In genomic region chr12:83343767-83344166, GRCh38 we compare ENCODE assay signal across 31 cellular contexts.
A peak's percentile ranks its signal among the peaks of the same experiment; 100 is the strongest.
DNase-seq lines count a peak whose midpoint lies in the region; ATAC-seq, FAIRE-seq and TF ChIP-seq lines count a peak whose summit lies in the region.
"Had no signal": no experiment of that assay in that cellular context is flagged by ENCODE, and none has a peak within 500 bp of the region (broad histone marks: within the 10 kb centered on the region; RNA-seq: fewer than 3 reads in every experiment).

No MANE protein-coding gene starts in this region.

- TF ChIP-seq CTCF in liver (IDR thresholded peaks at IDR 0.05; ENCODE audit: low read depth, low read length, missing input control) (no peak), HepG2 (CRISPR knock-in tag; IDR thresholded peaks at IDR 0.05) (no peak), endothelial cell of umbilical vein (IDR thresholded peaks at IDR 0.05; ENCODE audit: extremely low read depth in 1 of 2, insufficient read depth in 1 of 2, low read depth in 1 of 2, low read length in 2 of 2) (no peak)

- H4K20me1 ChIP-seq in HepG2 (ENCODE audit: insufficient read depth, low read length): no peaks in the 10 kb centered on the region
- no peaks in the 10 kb centered on the region for H4K20me1 ChIP-seq in endothelial cell of umbilical vein (replicated peaks; ENCODE audit: control insufficient read depth, extremely low read depth, insufficient read depth, low read length)
- H4K20me1 ChIP-seq: BLaER1; BLaER1 treated with 17β-estradiol and CSF1 and Interleukin-3, amounts not matched to agents 10 nM and 100 nM had no signal

- BruUV-seq in HepG2 (replicated peaks; lab: Mats Ljungman, UMichigan): no TSS peak
- BruUV-seq in endothelial cell of umbilical vein (replicated peaks; lab: Mats Ljungman, UMichigan): no TSS peak

- H2AFZ ChIP-seq in HepG2 (ENCODE audit: low read length) (no peak overlapping the region), endothelial cell of umbilical vein (ENCODE audit: low read depth, low read length) (no peak overlapping the region)

- H3K36me3 ChIP-seq in liver (ENCODE audit: control insufficient read depth in 4 of 4, insufficient read depth in 3 of 4, low read depth in 1 of 4, low read length in 3 of 4) (no peaks in the 10 kb centered on the region), HepG2 (replicated peaks in 1 of 2; ENCODE audit: control insufficient read depth in 1 of 2, insufficient read depth in 2 of 2, low read length in 2 of 2) (no peaks in the 10 kb centered on the region), endothelial cell of umbilical vein (ENCODE audit: control insufficient read depth in 2 of 2, extremely low read depth in 1 of 2, insufficient read depth in 2 of 2, low read length in 2 of 2) (no peaks in the 10 kb centered on the region)
- H3K36me3 ChIP-seq: BE2C; BLaER1; BLaER1 treated with 17β-estradiol and CSF1 and Interleukin-3, amounts not matched to agents 10 nM and 100 nM had no signal

- no peak overlapping the region for H3K9ac ChIP-seq in liver (ENCODE audit: low read depth in 1 of 2, low read length in 2 of 2)
- H3K9ac ChIP-seq in HepG2 (ENCODE audit: insufficient read depth, low read depth, low read length): no peak overlapping the region
- no peak overlapping the region for H3K9ac ChIP-seq in endothelial cell of umbilical vein (replicated peaks; ENCODE audit: extremely low read depth, insufficient read depth, low read length)
- H3K9ac ChIP-seq: BLaER1; BLaER1 treated with 17β-estradiol and CSF1 and Interleukin-3, amounts not matched to agents 10 nM and 100 nM had no signal

- H3K4me1 ChIP-seq in liver (ENCODE audit: control insufficient read depth in 4 of 4, insufficient read depth in 4 of 4, low read length in 3 of 4): peaks cover 0 to 8% (median 1%) of the 10 kb centered on the region in 4 donors
- H3K4me1 ChIP-seq in HepG2 (ENCODE audit: insufficient read depth, low read length): no peaks in the 10 kb centered on the region
- H3K4me1 ChIP-seq in endothelial cell of umbilical vein (ENCODE audit: control insufficient read depth, extremely low read depth, insufficient read depth, low read length): no peaks in the 10 kb centered on the region
- H3K4me1 ChIP-seq: A549, BE2C, BLaER1, Caco-2 had no signal

- H3K9me3 ChIP-seq in liver (ENCODE audit: control insufficient read depth in 4 of 4, low read length in 3 of 4) (no peaks in the 10 kb centered on the region), HepG2 (ENCODE audit: low read length) (peaks cover 87% of the 10 kb centered on the region), endothelial cell of umbilical vein (replicated peaks; ENCODE audit: control insufficient read depth, insufficient read depth, low read length) (no peaks in the 10 kb centered on the region)
- H3K9me3 ChIP-seq: BE2C; BLaER1; BLaER1 treated with 17β-estradiol and CSF1 and Interleukin-3, amounts not matched to agents 10 nM and 100 nM; Caco-2 had no signal

- no peak overlapping the region for H3K4me2 ChIP-seq in HepG2 (ENCODE audit: low read depth, low read length)
- no peak overlapping the region for H3K4me2 ChIP-seq in endothelial cell of umbilical vein (ENCODE audit: insufficient read depth, low read length)
- H3K4me2 ChIP-seq: A549; BLaER1; BLaER1 treated with 17β-estradiol and CSF1 and Interleukin-3, amounts not matched to agents 10 nM and 100 nM had no signal

- no peaks in the 10 kb centered on the region for H3K79me2 ChIP-seq in HepG2 (ENCODE audit: insufficient read depth, low read length)
- H3K79me2 ChIP-seq in endothelial cell of umbilical vein (ENCODE audit: control insufficient read depth, insufficient read depth, low read length): no peaks in the 10 kb centered on the region

- FAIRE-seq in HepG2 (lab: Jason Lieb, UNC): no peak
- FAIRE-seq in endothelial cell of umbilical vein (lab: Jason Lieb, UNC): peak; percentile 53
- FAIRE-seq: A204.1, A549, D721Med had no signal

- POLR2A ChIA-PET in HepG2 (lab: Yijun Ruan, JAX) (no interaction called here), endothelial cell of umbilical vein (lab: Charles Lee) (no interaction called here)

- H3K9me1 ChIP-seq in endothelial cell of umbilical vein (replicated peaks; ENCODE audit: control insufficient read depth, extremely low read depth, insufficient read depth, low read length): no peaks in the 10 kb centered on the region

- dilution Hi-C loops in endothelial cell of umbilical vein (cut with MboI; ENCODE audit: extremely low pct_ligation_motif_present, low sequenced_read_pairs): no loop called here

- no peak for ATAC-seq in HepG2
- ATAC-seq: A549; CD8-positive, alpha-beta T cell had no signal

- CTCF ChIA-PET in HepG2 (lab: Yijun Ruan, JAX; ENCODE audit: low intra/inter-chr PET ratio, low total read pairs): no interaction called here
- CTCF ChIA-PET in endothelial cell of umbilical vein (lab: Charles Lee): no interaction called here

- H3K27me3 ChIP-seq in liver (ENCODE audit: control insufficient read depth in 4 of 4, insufficient read depth in 4 of 4, low read length in 3 of 4) (no peaks in the 10 kb centered on the region), HepG2 (ENCODE audit: control insufficient read depth in 1 of 2, insufficient read depth in 2 of 2, low read length in 2 of 2) (no peaks in the 10 kb centered on the region), endothelial cell of umbilical vein (ENCODE audit: control insufficient read depth in 2 of 2, insufficient read depth in 2 of 2, low read length in 2 of 2) (no peaks in the 10 kb centered on the region)
- H3K27me3 ChIP-seq: BE2C; BLaER1; BLaER1 treated with 17β-estradiol and CSF1 and Interleukin-3, amounts not matched to agents 10 nM and 100 nM had no signal

- no peak for TF ChIP-seq RAD21 in liver (IDR thresholded peaks at IDR 0.05)
- TF ChIP-seq RAD21 in HepG2 (CRISPR knock-in tag; IDR thresholded peaks at IDR 0.05): no peak

- in situ Hi-C loops in HepG2 (cut with HindIII; ENCODE audit: extremely low pct_ligation_motif_present, low pct_unique_long_range_greater_than_20kb): no loop called here

- H3K4me3 ChIP-seq in liver (ENCODE audit: low read depth in 1 of 3, low read length in 3 of 3) (no peak overlapping the region), HepG2 (replicated peaks in 1 of 3; ENCODE audit: insufficient read depth in 1 of 3, low read depth in 2 of 3, low read length in 3 of 3) (no peak overlapping the region), endothelial cell of umbilical vein (replicated peaks in 1 of 3; ENCODE audit: insufficient read depth in 1 of 3, low read depth in 1 of 3, low read length in 3 of 3) (no peak overlapping the region)
- H3K4me3 ChIP-seq: A549; BLaER1; BLaER1 treated with 17β-estradiol and CSF1 and Interleukin-3, amounts not matched to agents 10 nM and 100 nM had no signal

- no peak for TF ChIP-seq EP300 in HepG2 (IDR thresholded peaks at IDR 0.05; ENCODE audit: low read depth in 2 of 2, low read length in 2 of 2)
- no peak for TF ChIP-seq EP300 in HepG2 (CRISPR knock-in tag; IDR thresholded peaks at IDR 0.05; ENCODE audit: borderline replicate concordance)

- no peak overlapping the region for H3K27ac ChIP-seq in liver (ENCODE audit: low read depth in 1 of 2, low read length in 2 of 2)
- no peak overlapping the region for H3K27ac ChIP-seq in HepG2 (ENCODE audit: extremely low read length, insufficient read depth, low read length)
- no peak overlapping the region for H3K27ac ChIP-seq in endothelial cell of umbilical vein (ENCODE audit: insufficient read depth, low read depth, low read length)
- H3K27ac ChIP-seq: 22Rv1; A549; BLaER1; BLaER1 treated with 17β-estradiol and CSF1 and Interleukin-3, amounts not matched to agents 10 nM and 100 nM; C4-2B had no signal

- intact Hi-C loops in HepG2 (cut with micrococcal nuclease; ENCODE audit: unreplicated experiment) (no loop called here), endothelial cell of umbilical vein (cut with micrococcal nuclease) (no loop called here)

- DNase-seq in HepG2 (ENCODE audit: low spot score) (no peak), endothelial cell of umbilical vein (ENCODE audit: low read depth, low spot score) (no peak)
- no peak for DNase-seq in effector CD4-positive, alpha-beta T cell
- DNase-seq: 8988T; ACHN; AML-193; BE2C; C1 segment of cervical spinal cord; Caco-2; Calu3; CD4-positive, alpha-beta memory T cell; CD4-positive, alpha-beta T cell; CD4-positive, CD25-positive, alpha-beta regulatory T cell; CD8-positive, alpha-beta memory T cell; CD8-positive, alpha-beta T cell; COR-L47; DMS 273 treated with DMSO at 0.1 percent for 48 hours; DMS153; DMS53; DMS79; DMS79 treated with DMSO at 0.1 percent for 48 hours; DND-41; EL had no signal

- TF ChIP-seq POLR2A in HepG2 (IDR thresholded peaks at IDR 0.05; ENCODE audit: insufficient read depth in 1 of 2, low read depth in 2 of 2, low read length in 2 of 2) (no peak), endothelial cell of umbilical vein (IDR thresholded peaks at IDR 0.05; ENCODE audit: low read depth, low read length) (no peak)

TF ChIP-seq in liver, 16 proteins besides CTCF, POLR2A, EP300 and RAD21:
- TF ChIP-seq, protein P1, sequence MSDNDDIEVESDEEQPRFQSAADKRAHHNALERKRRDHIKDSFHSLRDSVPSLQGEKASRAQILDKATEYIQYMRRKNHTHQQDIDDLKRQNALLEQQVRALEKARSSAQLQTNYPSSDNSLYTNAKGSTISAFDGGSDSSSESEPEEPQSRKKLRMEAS (IDR thresholded peaks at IDR 0.05): no peak
- TF ChIP-seq HNF4A (conservative IDR thresholded peaks at IDR 0.05): peak; percentile 65 to 77

TF ChIP-seq in HepG2, 621 proteins besides CTCF, POLR2A, EP300 and RAD21 (continues in another document):
- TF ChIP-seq CBX2 (IDR thresholded peaks at IDR 0.05; ENCODE audit: low read depth, low read length): no peak
- no peak for TF ChIP-seq CBX2 (CRISPR knock-in tag; IDR thresholded peaks at IDR 0.05; ENCODE audit: low read depth)

TF ChIP-seq in endothelial cell of umbilical vein, 7 proteins besides CTCF, POLR2A, EP300 and RAD21:
- no peak for TF ChIP-seq MYC (IDR thresholded peaks at IDR 0.05; ENCODE audit: low read depth, low read length)
- TF ChIP-seq, protein P1 (IDR thresholded peaks at IDR 0.05; ENCODE audit: insufficient read depth, insufficient read length): no peak
- TF ChIP-seq POLR2AphosphoS5 (IDR thresholded peaks at IDR 0.05; ENCODE audit: insufficient read depth, low read depth, low read length): no peak
- TF ChIP-seq EZH2 (IDR thresholded peaks at IDR 0.05; ENCODE audit: borderline replicate concordance, low read depth, low read length, severe bottlenecking): no peak
- no peak for TF ChIP-seq GATA2 (IDR thresholded peaks at IDR 0.05; ENCODE audit: insufficient read depth, insufficient read length, low read depth, low read length)
- TF ChIP-seq FOS (IDR thresholded peaks at IDR 0.05; ENCODE audit: borderline replicate concordance, insufficient read depth, low read length): no peak
- no peak for TF ChIP-seq JUN (IDR thresholded peaks at IDR 0.05; ENCODE audit: borderline replicate concordance, insufficient read depth, insufficient read length, low read depth)
